18 cellular contexts compared by ENCODE assay signal in genomic region chr2:173249661-173250641, GRCh38.
DNase-seq lines count a peak whose midpoint lies in the region; ATAC-seq and TF ChIP-seq lines count a peak whose summit lies in the region.
"Had no signal": no experiment of that assay in that cellular context is flagged by ENCODE, and none has a peak within 500 bp of the region (broad histone marks: within the 10 kb centered on the region; RNA-seq: fewer than 3 reads in every experiment).

No MANE protein-coding gene starts in this region.

- no peak for TF ChIP-seq CTCF in WTC11 (IDR thresholded peaks at IDR 0.05)

- H3K9me3 Mint-ChIP-seq in activated T-cell treated with anti-CD3 and anti-CD28 coated beads, Interleukin-2, amount 50 U/mL, for 72 hours, result peaks cover 0 to 2% of the 10 kb centered on the region in 2 donors
- no peaks in the 10 kb centered on the region for H3K9me3 Mint-ChIP-seq in activated T-cell treated with anti-CD3 and anti-CD28 coated beads, Interleukin-2, amount 50 U/mL, for 4 hours
- no peaks in the 10 kb centered on the region for H3K9me3 Mint-ChIP-seq in WTC11
- H3K9me3 Mint-ChIP-seq: CD4-positive, alpha-beta T cell; naive thymus-derived CD4-positive, alpha-beta T cell had no signal

- POLR2A ChIA-PET in WTC11 (lab: Charles Lee), result no interaction called here

- H3K4me3 Mint-ChIP-seq in activated T-cell treated with anti-CD3 and anti-CD28 coated beads, Interleukin-2, amount 50 U/mL, for 72 hours, result no peak overlapping the region
- H3K4me3 Mint-ChIP-seq in activated T-cell treated with anti-CD3 and anti-CD28 coated beads, Interleukin-2, amount 50 U/mL, for 4 hours, result no peak overlapping the region
- H3K4me3 Mint-ChIP-seq in WTC11, result no peak overlapping the region
- H3K4me3 Mint-ChIP-seq: activated naive CD8-positive, alpha-beta T cell; CD4-positive, alpha-beta T cell; naive thymus-derived CD4-positive, alpha-beta T cell had no signal

- H3K36me3 Mint-ChIP-seq in activated T-cell treated with anti-CD3 and anti-CD28 coated beads, Interleukin-2, amount 50 U/mL, for 72 hours (ENCODE audit: insufficient read depth in 2 of 2), result no peaks in the 10 kb centered on the region
- no peaks in the 10 kb centered on the region for H3K36me3 Mint-ChIP-seq in activated T-cell treated with anti-CD3 and anti-CD28 coated beads, Interleukin-2, amount 50 U/mL, for 4 hours (ENCODE audit: insufficient read depth)
- no peaks in the 10 kb centered on the region for H3K36me3 Mint-ChIP-seq in WTC11
- H3K36me3 Mint-ChIP-seq: activated naive CD8-positive, alpha-beta T cell; naive thymus-derived CD4-positive, alpha-beta T cell had no signal

- peaks cover 39% of the 10 kb centered on the region for H3K27me3 Mint-ChIP-seq in activated T-cell treated with anti-CD3 and anti-CD28 coated beads, Interleukin-2, amount 50 U/mL, for 72 hours (ENCODE audit: low read depth)
- H3K27me3 Mint-ChIP-seq in activated T-cell treated with anti-CD3 and anti-CD28 coated beads, Interleukin-2, amount 50 U/mL, for 4 hours (ENCODE audit: low read depth), result peaks cover 8% of the 10 kb centered on the region
- no peaks in the 10 kb centered on the region for H3K27me3 Mint-ChIP-seq in WTC11 (ENCODE audit: low read depth)
- H3K27me3 Mint-ChIP-seq: activated naive CD8-positive, alpha-beta T cell had no signal

- peak overlapping the region; percentile 33 for H3K27ac Mint-ChIP-seq in activated T-cell treated with anti-CD3 and anti-CD28 coated beads, Interleukin-2, amount 50 U/mL, for 72 hours
- H3K27ac Mint-ChIP-seq in WTC11, result peak overlapping the region; percentile 15; the same call in 1 of the 2 replicates
- H3K27ac Mint-ChIP-seq: activated naive CD8-positive, alpha-beta T cell; CD4-positive, alpha-beta T cell; naive thymus-derived CD4-positive, alpha-beta T cell had no signal

- peak; percentile 40 to 53 for ATAC-seq in activated T-cell treated with anti-CD3 and anti-CD28 coated beads, Interleukin-2, amount 50 U/mL, for 72 hours (replicated peaks in 1 of 2)
- ATAC-seq in activated T-cell treated with anti-CD3 and anti-CD28 coated beads, Interleukin-2, amount 50 U/mL, for 4 hours, result no peak
- ATAC-seq in WTC11, result no peak
- ATAC-seq in stimulated activated naive CD8-positive, alpha-beta T cell treated with anti-CD3 and anti-CD28 coated beads, Interleukin-15, Interleukin-2, amounts not matched to agents 100 U/mL and 50 U/mL, for 24 hours, result no peak
- ATAC-seq: A549; GM12878; left ventricle myocardium superior; naive thymus-derived CD4-positive, alpha-beta T cell had no signal

- DNase-seq in activated T-cell treated with anti-CD3 and anti-CD28 coated beads, Interleukin-2, amount 50 U/mL, for 72 hours, result no peak
- DNase-seq in activated T-cell treated with anti-CD3 and anti-CD28 coated beads, Interleukin-2, amount 50 U/mL, for 4 hours, result no peak
- DNase-seq in NCI-H2171 (lab: John Stamatoyannopoulos, UW) (peak; percentile 36), WTC11 (ENCODE audit: low spot score) (no peak), hepatic stellate cell (ENCODE audit: low spot score) (no peak), DMS53 (lab: John Stamatoyannopoulos, UW) (no peak)
- DNase-seq in effector CD8-positive, alpha-beta T cell (lab: John Stamatoyannopoulos, UW), result no peak
- no peak for DNase-seq in stimulated activated naive CD8-positive, alpha-beta T cell treated with anti-CD3 and anti-CD28 coated beads, Interleukin-15, Interleukin-2, amounts not matched to agents 100 U/mL and 50 U/mL, for 24 hours
- DNase-seq: activated CD4-positive, alpha-beta T cell treated with anti-CD3 and anti-CD28 coated beads for 1 hour; CD4-positive, alpha-beta T cell; effector memory CD4-positive, alpha-beta T cell; KG1; left ventricle myocardium superior; naive thymus-derived CD4-positive, alpha-beta T cell; NCI-H524 treated with DMSO at 0.1 percent for 48 hours had no signal

- CTCF ChIA-PET in WTC11 (lab: Charles Lee), result interaction anchor here (1.4 kb wide), 1 partner anchor 159 kb away, joined by 6 read pairs; no protein-coding TSS in a partner anchor

- no peaks in the 10 kb centered on the region for H3K4me1 Mint-ChIP-seq in activated T-cell treated with anti-CD3 and anti-CD28 coated beads, Interleukin-2, amount 50 U/mL, for 72 hours (ENCODE audit: low read depth)
- no peaks in the 10 kb centered on the region for H3K4me1 Mint-ChIP-seq in activated T-cell treated with anti-CD3 and anti-CD28 coated beads, Interleukin-2, amount 50 U/mL, for 4 hours (ENCODE audit: low read depth)
- H3K4me1 Mint-ChIP-seq in WTC11, result peaks cover 31% of the 10 kb centered on the region
- H3K4me1 Mint-ChIP-seq: naive thymus-derived CD4-positive, alpha-beta T cell had no signal

TF ChIP-seq in WTC11, 78 proteins besides CTCF, POLR2A, EP300 and RAD21:
- no peak for TF ChIP-seq TEAD1 (CRISPR knock-in tag; IDR thresholded peaks at IDR 0.05)
- TF ChIP-seq, protein P1, sequence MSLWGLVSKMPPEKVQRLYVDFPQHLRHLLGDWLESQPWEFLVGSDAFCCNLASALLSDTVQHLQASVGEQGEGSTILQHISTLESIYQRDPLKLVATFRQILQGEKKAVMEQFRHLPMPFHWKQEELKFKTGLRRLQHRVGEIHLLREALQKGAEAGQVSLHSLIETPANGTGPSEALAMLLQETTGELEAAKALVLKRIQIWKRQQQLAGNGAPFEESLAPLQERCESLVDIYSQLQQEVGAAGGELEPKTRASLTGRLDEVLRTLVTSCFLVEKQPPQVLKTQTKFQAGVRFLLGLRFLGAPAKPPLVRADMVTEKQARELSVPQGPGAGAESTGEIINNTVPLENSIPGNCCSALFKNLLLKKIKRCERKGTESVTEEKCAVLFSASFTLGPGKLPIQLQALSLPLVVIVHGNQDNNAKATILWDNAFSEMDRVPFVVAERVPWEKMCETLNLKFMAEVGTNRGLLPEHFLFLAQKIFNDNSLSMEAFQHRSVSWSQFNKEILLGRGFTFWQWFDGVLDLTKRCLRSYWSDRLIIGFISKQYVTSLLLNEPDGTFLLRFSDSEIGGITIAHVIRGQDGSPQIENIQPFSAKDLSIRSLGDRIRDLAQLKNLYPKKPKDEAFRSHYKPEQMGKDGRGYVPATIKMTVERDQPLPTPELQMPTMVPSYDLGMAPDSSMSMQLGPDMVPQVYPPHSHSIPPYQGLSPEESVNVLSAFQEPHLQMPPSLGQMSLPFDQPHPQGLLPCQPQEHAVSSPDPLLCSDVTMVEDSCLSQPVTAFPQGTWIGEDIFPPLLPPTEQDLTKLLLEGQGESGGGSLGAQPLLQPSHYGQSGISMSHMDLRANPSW (CRISPR knock-in tag; conservative IDR thresholded peaks at IDR 0.05; ENCODE audit: low read depth), result no peak
- no peak for TF ChIP-seq IRF2 (CRISPR knock-in tag; IDR thresholded peaks at IDR 0.05; ENCODE audit: borderline replicate concordance, low read depth)
- TF ChIP-seq SMAD3 (CRISPR knock-in tag; IDR thresholded peaks at IDR 0.05; ENCODE audit: borderline replicate concordance), result no peak

Comparison
In these comparisons a context has a peak if more than half of its experiments do, and no peak if none do; other contexts are left out.
1. ATAC-seq: peak in activated T-cell treated with anti-CD3 and anti-CD28 coated beads, Interleukin-2, amount 50 U/mL, for 72 hours (2 of 2); none in activated T-cell treated with anti-CD3 and anti-CD28 coated beads, Interleukin-2, amount 50 U/mL, for 4 hours (0 of 2), WTC11 (single experiment) and stimulated activated naive CD8-positive, alpha-beta T cell treated with anti-CD3 and anti-CD28 coated beads, Interleukin-15, Interleukin-2, amounts not matched to agents 100 U/mL and 50 U/mL, for 24 hours (single experiment).